In the genomic region with DNA sequence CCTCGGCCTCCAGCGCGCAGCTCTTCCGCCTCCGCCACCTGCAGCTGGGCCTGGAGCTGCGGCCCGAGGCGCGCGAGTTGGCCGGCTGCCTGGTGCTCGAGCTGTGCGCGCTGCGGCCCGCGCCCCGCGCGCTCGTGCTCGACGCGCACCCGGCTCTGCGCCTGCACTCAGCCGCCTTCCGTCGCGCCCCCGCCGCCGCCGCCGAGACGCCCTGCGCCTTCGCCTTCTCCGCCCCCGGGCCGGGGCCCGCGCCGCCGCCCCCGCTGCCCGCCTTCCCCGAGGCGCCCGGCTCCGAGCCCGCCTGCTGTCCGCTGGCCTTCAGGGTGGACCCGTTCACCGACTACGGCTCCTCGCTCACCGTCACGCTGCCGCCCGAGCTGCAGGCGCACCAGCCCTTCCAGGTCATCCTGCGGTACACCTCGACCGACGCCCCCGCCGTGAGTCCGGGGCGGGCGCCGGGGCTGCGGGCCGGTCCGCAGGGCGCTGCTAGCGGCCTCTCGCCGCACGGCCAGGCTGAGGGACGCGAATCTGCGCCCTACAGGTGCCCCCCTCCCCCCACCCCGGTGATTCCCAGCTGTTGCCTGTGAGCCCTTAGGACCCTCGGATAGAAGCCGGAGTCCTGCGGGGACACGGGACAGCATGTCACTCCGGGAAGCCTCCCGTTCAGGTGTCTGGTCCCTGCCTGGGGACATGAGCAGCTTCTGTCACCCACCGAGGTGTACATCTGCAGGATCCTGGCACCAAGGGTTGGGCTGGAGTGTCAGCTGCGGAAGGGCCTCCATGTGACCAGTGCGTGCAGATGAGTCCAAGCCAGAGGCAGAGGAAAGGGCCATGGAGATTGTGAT, we compare ENCODE assay signal across 1 cellular context.
TF ChIP-seq lines count a peak whose summit lies in the region.

No MANE protein-coding gene starts in this region.

TF ChIP-seq in HEK293, 187 proteins besides CTCF, POLR2A, EP300 and RAD21 (continued from another document and continues in another):
- TF ChIP-seq, protein P1, sequence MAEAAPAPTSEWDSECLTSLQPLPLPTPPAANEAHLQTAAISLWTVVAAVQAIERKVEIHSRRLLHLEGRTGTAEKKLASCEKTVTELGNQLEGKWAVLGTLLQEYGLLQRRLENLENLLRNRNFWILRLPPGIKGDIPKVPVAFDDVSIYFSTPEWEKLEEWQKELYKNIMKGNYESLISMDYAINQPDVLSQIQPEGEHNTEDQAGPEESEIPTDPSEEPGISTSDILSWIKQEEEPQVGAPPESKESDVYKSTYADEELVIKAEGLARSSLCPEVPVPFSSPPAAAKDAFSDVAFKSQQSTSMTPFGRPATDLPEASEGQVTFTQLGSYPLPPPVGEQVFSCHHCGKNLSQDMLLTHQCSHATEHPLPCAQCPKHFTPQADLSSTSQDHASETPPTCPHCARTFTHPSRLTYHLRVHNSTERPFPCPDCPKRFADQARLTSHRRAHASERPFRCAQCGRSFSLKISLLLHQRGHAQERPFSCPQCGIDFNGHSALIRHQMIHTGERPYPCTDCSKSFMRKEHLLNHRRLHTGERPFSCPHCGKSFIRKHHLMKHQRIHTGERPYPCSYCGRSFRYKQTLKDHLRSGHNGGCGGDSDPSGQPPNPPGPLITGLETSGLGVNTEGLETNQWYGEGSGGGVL (tag by site-specific recombination; IDR thresholded peaks at IDR 0.05) = no peak
- no peak for TF ChIP-seq ZNF140 (tag by site-specific recombination; IDR thresholded peaks at IDR 0.05)
- no peak for TF ChIP-seq FEZF1 (tag by site-specific recombination; IDR thresholded peaks at IDR 0.05)
- no peak for TF ChIP-seq ZNF610 (tag by site-specific recombination; IDR thresholded peaks at IDR 0.05; ENCODE audit: borderline replicate concordance)
- TF ChIP-seq ZFP37 (tag by site-specific recombination; IDR thresholded peaks at IDR 0.05) = no peak
- TF ChIP-seq GFI1B (tag by site-specific recombination; IDR thresholded peaks at IDR 0.05) = no peak
- TF ChIP-seq ZNF335 (tag by site-specific recombination; conservative IDR thresholded peaks at IDR 0.05) = peak; percentile 67
- TF ChIP-seq OVOL3 (tag by site-specific recombination; IDR thresholded peaks at IDR 0.05) = no peak
- TF ChIP-seq ZNF10 (tag by site-specific recombination; IDR thresholded peaks at IDR 0.05) = no peak
- TF ChIP-seq, protein P2, sequence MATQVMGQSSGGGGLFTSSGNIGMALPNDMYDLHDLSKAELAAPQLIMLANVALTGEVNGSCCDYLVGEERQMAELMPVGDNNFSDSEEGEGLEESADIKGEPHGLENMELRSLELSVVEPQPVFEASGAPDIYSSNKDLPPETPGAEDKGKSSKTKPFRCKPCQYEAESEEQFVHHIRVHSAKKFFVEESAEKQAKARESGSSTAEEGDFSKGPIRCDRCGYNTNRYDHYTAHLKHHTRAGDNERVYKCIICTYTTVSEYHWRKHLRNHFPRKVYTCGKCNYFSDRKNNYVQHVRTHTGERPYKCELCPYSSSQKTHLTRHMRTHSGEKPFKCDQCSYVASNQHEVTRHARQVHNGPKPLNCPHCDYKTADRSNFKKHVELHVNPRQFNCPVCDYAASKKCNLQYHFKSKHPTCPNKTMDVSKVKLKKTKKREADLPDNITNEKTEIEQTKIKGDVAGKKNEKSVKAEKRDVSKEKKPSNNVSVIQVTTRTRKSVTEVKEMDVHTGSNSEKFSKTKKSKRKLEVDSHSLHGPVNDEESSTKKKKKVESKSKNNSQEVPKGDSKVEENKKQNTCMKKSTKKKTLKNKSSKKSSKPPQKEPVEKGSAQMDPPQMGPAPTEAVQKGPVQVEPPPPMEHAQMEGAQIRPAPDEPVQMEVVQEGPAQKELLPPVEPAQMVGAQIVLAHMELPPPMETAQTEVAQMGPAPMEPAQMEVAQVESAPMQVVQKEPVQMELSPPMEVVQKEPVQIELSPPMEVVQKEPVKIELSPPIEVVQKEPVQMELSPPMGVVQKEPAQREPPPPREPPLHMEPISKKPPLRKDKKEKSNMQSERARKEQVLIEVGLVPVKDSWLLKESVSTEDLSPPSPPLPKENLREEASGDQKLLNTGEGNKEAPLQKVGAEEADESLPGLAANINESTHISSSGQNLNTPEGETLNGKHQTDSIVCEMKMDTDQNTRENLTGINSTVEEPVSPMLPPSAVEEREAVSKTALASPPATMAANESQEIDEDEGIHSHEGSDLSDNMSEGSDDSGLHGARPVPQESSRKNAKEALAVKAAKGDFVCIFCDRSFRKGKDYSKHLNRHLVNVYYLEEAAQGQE (tag by site-specific recombination; IDR thresholded peaks at IDR 0.05) = no peak
- TF ChIP-seq, protein P3, sequence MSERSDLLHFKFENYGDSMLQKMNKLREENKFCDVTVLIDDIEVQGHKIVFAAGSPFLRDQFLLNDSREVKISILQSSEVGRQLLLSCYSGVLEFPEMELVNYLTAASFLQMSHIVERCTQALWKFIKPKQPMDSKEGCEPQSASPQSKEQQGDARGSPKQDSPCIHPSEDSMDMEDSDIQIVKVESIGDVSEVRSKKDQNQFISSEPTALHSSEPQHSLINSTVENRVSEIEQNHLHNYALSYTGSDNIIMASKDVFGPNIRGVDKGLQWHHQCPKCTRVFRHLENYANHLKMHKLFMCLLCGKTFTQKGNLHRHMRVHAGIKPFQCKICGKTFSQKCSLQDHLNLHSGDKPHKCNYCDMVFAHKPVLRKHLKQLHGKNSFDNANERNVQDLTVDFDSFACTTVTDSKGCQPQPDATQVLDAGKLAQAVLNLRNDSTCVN (tag by site-specific recombination; optimal IDR thresholded peaks at IDR 0.05) = peak; percentile 34
- no peak for TF ChIP-seq ZNF664 (tag by site-specific recombination; IDR thresholded peaks at IDR 0.05)
- TF ChIP-seq, protein P4, sequence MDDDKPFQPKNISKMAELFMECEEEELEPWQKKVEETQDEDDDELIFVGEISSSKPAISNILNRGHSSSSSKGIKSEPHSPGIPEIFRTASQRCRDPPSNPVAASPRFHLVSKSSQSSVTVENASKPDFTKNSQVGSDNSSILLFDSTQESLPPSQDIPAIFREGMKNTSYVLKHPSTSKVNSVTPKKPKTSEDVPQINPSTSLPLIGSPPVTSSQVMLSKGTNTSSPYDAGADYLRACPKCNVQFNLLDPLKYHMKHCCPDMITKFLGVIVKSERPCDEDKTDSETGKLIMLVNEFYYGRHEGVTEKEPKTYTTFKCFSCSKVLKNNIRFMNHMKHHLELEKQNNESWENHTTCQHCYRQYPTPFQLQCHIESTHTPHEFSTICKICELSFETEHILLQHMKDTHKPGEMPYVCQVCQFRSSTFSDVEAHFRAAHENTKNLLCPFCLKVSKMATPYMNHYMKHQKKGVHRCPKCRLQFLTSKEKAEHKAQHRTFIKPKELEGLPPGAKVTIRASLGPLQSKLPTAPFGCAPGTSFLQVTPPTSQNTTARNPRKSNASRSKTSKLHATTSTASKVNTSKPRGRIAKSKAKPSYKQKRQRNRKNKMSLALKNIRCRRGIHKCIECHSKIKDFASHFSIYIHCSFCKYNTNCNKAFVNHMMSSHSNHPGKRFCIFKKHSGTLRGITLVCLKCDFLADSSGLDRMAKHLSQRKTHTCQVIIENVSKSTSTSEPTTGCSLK (tag by site-specific recombination; IDR thresholded peaks at IDR 0.05) = no peak
- no peak for TF ChIP-seq ZNF654 (tag by site-specific recombination; IDR thresholded peaks at IDR 0.05; ENCODE audit: low read depth)
- TF ChIP-seq, protein P5, sequence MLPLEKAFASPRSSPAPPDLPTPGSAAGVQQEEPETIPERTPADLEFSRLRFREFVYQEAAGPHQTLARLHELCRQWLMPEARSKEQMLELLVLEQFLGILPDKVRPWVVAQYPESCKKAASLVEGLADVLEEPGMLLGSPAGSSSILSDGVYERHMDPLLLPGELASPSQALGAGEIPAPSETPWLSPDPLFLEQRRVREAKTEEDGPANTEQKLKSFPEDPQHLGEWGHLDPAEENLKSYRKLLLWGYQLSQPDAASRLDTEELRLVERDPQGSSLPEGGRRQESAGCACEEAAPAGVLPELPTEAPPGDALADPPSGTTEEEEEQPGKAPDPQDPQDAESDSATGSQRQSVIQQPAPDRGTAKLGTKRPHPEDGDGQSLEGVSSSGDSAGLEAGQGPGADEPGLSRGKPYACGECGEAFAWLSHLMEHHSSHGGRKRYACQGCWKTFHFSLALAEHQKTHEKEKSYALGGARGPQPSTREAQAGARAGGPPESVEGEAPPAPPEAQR (tag by site-specific recombination; IDR thresholded peaks at IDR 0.05) = no peak
- TF ChIP-seq MYNN (tag by site-specific recombination; IDR thresholded peaks at IDR 0.05; ENCODE audit: borderline replicate concordance) = no peak
- no peak for TF ChIP-seq GLI4 (tag by site-specific recombination; IDR thresholded peaks at IDR 0.05)
- TF ChIP-seq, protein P6, sequence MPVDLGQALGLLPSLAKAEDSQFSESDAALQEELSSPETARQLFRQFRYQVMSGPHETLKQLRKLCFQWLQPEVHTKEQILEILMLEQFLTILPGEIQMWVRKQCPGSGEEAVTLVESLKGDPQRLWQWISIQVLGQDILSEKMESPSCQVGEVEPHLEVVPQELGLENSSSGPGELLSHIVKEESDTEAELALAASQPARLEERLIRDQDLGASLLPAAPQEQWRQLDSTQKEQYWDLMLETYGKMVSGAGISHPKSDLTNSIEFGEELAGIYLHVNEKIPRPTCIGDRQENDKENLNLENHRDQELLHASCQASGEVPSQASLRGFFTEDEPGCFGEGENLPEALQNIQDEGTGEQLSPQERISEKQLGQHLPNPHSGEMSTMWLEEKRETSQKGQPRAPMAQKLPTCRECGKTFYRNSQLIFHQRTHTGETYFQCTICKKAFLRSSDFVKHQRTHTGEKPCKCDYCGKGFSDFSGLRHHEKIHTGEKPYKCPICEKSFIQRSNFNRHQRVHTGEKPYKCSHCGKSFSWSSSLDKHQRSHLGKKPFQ (tag by site-specific recombination; IDR thresholded peaks at IDR 0.05) = no peak
- no peak for TF ChIP-seq ZBTB48 (tag by site-specific recombination; IDR thresholded peaks at IDR 0.05)
- TF ChIP-seq ZSCAN16 (tag by site-specific recombination; IDR thresholded peaks at IDR 0.05) = no peak
- TF ChIP-seq GLI2 (tag by site-specific recombination; IDR thresholded peaks at IDR 0.05; ENCODE audit: borderline replicate concordance, low read depth) = no peak
- no peak for TF ChIP-seq KLF1 (tag by site-specific recombination; IDR thresholded peaks at IDR 0.05)
- TF ChIP-seq ZNF394 (tag by site-specific recombination; IDR thresholded peaks at IDR 0.05; ENCODE audit: borderline replicate concordance) = no peak
- no peak for TF ChIP-seq ZNF311 (tag by site-specific recombination; IDR thresholded peaks at IDR 0.05; ENCODE audit: borderline replicate concordance)
- no peak for TF ChIP-seq KLF10 (tag by site-specific recombination; IDR thresholded peaks at IDR 0.05)
- TF ChIP-seq ZNF24 (tag by site-specific recombination; IDR thresholded peaks at IDR 0.05) = no peak
- TF ChIP-seq, protein P7, sequence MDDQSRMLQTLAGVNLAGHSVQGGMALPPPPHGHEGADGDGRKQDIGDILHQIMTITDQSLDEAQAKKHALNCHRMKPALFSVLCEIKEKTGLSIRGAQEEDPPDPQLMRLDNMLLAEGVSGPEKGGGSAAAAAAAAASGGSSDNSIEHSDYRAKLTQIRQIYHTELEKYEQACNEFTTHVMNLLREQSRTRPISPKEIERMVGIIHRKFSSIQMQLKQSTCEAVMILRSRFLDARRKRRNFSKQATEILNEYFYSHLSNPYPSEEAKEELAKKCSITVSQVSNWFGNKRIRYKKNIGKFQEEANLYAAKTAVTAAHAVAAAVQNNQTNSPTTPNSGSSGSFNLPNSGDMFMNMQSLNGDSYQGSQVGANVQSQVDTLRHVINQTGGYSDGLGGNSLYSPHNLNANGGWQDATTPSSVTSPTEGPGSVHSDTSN (CRISPR knock-in tag; IDR thresholded peaks at IDR 0.05) = peak; percentile 37; the same call in 1 of the 2 replicates
- no peak for TF ChIP-seq RBAK (tag by site-specific recombination; IDR thresholded peaks at IDR 0.05)
- TF ChIP-seq KLF8 (tag by site-specific recombination; IDR thresholded peaks at IDR 0.05) = no peak
- no peak for TF ChIP-seq ZNF529 (tag by site-specific recombination; IDR thresholded peaks at IDR 0.05; ENCODE audit: insufficient replicate concordance)
- TF ChIP-seq ZBTB8A (tag by site-specific recombination; IDR thresholded peaks at IDR 0.05) = peak; percentile 86
- no peak for TF ChIP-seq ZNF416 (tag by site-specific recombination; IDR thresholded peaks at IDR 0.05)
- TF ChIP-seq, protein P8, sequence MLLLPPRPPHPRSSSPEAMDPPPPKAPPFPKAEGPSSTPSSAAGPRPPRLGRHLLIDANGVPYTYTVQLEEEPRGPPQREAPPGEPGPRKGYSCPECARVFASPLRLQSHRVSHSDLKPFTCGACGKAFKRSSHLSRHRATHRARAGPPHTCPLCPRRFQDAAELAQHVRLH (tag by site-specific recombination; IDR thresholded peaks at IDR 0.05) = no peak
- TF ChIP-seq, protein P9, sequence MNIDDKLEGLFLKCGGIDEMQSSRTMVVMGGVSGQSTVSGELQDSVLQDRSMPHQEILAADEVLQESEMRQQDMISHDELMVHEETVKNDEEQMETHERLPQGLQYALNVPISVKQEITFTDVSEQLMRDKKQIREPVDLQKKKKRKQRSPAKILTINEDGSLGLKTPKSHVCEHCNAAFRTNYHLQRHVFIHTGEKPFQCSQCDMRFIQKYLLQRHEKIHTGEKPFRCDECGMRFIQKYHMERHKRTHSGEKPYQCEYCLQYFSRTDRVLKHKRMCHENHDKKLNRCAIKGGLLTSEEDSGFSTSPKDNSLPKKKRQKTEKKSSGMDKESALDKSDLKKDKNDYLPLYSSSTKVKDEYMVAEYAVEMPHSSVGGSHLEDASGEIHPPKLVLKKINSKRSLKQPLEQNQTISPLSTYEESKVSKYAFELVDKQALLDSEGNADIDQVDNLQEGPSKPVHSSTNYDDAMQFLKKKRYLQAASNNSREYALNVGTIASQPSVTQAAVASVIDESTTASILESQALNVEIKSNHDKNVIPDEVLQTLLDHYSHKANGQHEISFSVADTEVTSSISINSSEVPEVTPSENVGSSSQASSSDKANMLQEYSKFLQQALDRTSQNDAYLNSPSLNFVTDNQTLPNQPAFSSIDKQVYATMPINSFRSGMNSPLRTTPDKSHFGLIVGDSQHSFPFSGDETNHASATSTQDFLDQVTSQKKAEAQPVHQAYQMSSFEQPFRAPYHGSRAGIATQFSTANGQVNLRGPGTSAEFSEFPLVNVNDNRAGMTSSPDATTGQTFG (tag by site-specific recombination; IDR thresholded peaks at IDR 0.05; ENCODE audit: borderline replicate concordance) = no peak
- TF ChIP-seq, protein P10, sequence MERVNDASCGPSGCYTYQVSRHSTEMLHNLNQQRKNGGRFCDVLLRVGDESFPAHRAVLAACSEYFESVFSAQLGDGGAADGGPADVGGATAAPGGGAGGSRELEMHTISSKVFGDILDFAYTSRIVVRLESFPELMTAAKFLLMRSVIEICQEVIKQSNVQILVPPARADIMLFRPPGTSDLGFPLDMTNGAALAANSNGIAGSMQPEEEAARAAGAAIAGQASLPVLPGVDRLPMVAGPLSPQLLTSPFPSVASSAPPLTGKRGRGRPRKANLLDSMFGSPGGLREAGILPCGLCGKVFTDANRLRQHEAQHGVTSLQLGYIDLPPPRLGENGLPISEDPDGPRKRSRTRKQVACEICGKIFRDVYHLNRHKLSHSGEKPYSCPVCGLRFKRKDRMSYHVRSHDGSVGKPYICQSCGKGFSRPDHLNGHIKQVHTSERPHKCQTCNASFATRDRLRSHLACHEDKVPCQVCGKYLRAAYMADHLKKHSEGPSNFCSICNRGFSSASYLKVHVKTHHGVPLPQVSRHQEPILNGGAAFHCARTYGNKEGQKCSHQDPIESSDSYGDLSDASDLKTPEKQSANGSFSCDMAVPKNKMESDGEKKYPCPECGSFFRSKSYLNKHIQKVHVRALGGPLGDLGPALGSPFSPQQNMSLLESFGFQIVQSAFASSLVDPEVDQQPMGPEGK (tag by site-specific recombination; IDR thresholded peaks at IDR 0.05) = 0 out of 2 replicates have a peak, but pooled peaks have one; percentile 30
